8 cellular contexts compared by ENCODE assay signal in genomic region chr19:50430888-50431342, GRCh38. TPM values are rescaled to one million over a fixed set of nuclear protein-coding genes. Genes with fewer than 3 reads are reported as not detected.
DNase-seq lines count a peak whose midpoint lies in the region; ATAC-seq lines count a peak whose summit lies in the region.

No MANE protein-coding gene starts in this region.

- no peaks in the 10 kb centered on the region for H3K36me3 Mint-ChIP-seq in T-helper 1 cell treated with Interleukin-12 subunit alpha and Interleukin-12 subunit beta and Interleukin-4 antibody, amounts not matched to agents 30 μg/mL and 1 μg/mL, for 36 hours (ENCODE audit: low read depth)
- no peaks in the 10 kb centered on the region for H3K36me3 Mint-ChIP-seq in activated CD4-positive, alpha-beta memory T cell treated with anti-CD3 and anti-CD28 coated beads, Interleukin-2, amount 10 ng/mL, durations not matched to agents 7 days and 5 days (ENCODE audit: low read depth)

- H3K27me3 ChIP-seq in iPS-18a (ENCODE audit: control insufficient read depth, insufficient read depth, low read length) = peaks cover 11% of the 10 kb centered on the region

- CTCF ChIA-PET in activated CD4-positive, alpha-beta memory T cell treated with anti-CD3 and anti-CD28 coated beads, Interleukin-2, amount 10 ng/mL, durations not matched to agents 7 days and 5 days (lab: Charles Lee) = interaction anchor here (1.1 kb wide), 1 partner anchor 62 kb away, joined by 3 read pairs; no protein-coding TSS in a partner anchor

- DNase-seq in T-helper 1 cell (no peak), AG08395 (ENCODE audit: low spot score) (no peak), NCI-H1417 treated with DMSO at 0.1 percent for 48 hours (lab: John Stamatoyannopoulos, UW) (no peak)
- no peak for DNase-seq in activated CD4-positive, alpha-beta memory T cell treated with anti-CD3 and anti-CD28 coated beads, Interleukin-2, amount 10 ng/mL, durations not matched to agents 7 days and 5 days
- no peak for DNase-seq in stimulated activated naive CD8-positive, alpha-beta T cell treated with anti-CD3 and anti-CD28 coated beads, Interleukin-15, amount 100 ng/mL, for 72 hours

- no peaks in the 10 kb centered on the region for H3K9me3 Mint-ChIP-seq in T-helper 1 cell treated with Interleukin-12 subunit alpha and Interleukin-12 subunit beta and Interleukin-4 antibody, amounts not matched to agents 30 μg/mL and 1 μg/mL, for 36 hours
- no peaks in the 10 kb centered on the region for H3K9me3 Mint-ChIP-seq in activated CD4-positive, alpha-beta memory T cell treated with anti-CD3 and anti-CD28 coated beads, Interleukin-2, amount 10 ng/mL, durations not matched to agents 7 days and 5 days
- no peaks in the 10 kb centered on the region for H3K9me3 Mint-ChIP-seq in stimulated activated naive CD8-positive, alpha-beta T cell treated with anti-CD3 and anti-CD28 coated beads, Interleukin-15, amount 100 ng/mL, for 72 hours

- H3K27ac ChIP-seq in iPS-18a (ENCODE audit: low read length) = no peak overlapping the region

- peak overlapping the region; percentile 93 for H3K4me3 Mint-ChIP-seq in T-helper 1 cell treated with Interleukin-12 subunit alpha and Interleukin-12 subunit beta and Interleukin-4 antibody, amounts not matched to agents 30 μg/mL and 1 μg/mL, for 36 hours
- peak overlapping the region; percentile 79 for H3K4me3 Mint-ChIP-seq in activated CD4-positive, alpha-beta memory T cell treated with anti-CD3 and anti-CD28 coated beads, Interleukin-2, amount 10 ng/mL, durations not matched to agents 7 days and 5 days
- peak overlapping the region; percentile 87 to 98 for H3K4me3 Mint-ChIP-seq in stimulated activated naive CD8-positive, alpha-beta T cell treated with anti-CD3 and anti-CD28 coated beads, Interleukin-15, amount 100 ng/mL, for 72 hours

- ATAC-seq in stimulated activated naive CD8-positive, alpha-beta T cell treated with anti-CD3 and anti-CD28 coated beads, Interleukin-15, amount 100 ng/mL, for 72 hours = no peak
- ATAC-seq in GM21576 (IDR thresholded peaks at IDR 0.05; ENCODE audit: unreplicated experiment) = no peak

- peaks cover 23% of the 10 kb centered on the region for H3K27me3 Mint-ChIP-seq in T-helper 1 cell treated with Interleukin-12 subunit alpha and Interleukin-12 subunit beta and Interleukin-4 antibody, amounts not matched to agents 30 μg/mL and 1 μg/mL, for 36 hours (ENCODE audit: low read depth)
- peaks cover 14% of the 10 kb centered on the region for H3K27me3 Mint-ChIP-seq in activated CD4-positive, alpha-beta memory T cell treated with anti-CD3 and anti-CD28 coated beads, Interleukin-2, amount 10 ng/mL, durations not matched to agents 7 days and 5 days
- H3K27me3 Mint-ChIP-seq in stimulated activated naive CD8-positive, alpha-beta T cell treated with anti-CD3 and anti-CD28 coated beads, Interleukin-15, amount 100 ng/mL, for 72 hours = peaks cover 56% of the 10 kb centered on the region

- H3K36me3 ChIP-seq in iPS-18a (ENCODE audit: control insufficient read depth, low read depth, low read length) = no peaks in the 10 kb centered on the region

- H3K27ac Mint-ChIP-seq in T-helper 1 cell treated with Interleukin-12 subunit alpha and Interleukin-12 subunit beta and Interleukin-4 antibody, amounts not matched to agents 30 μg/mL and 1 μg/mL, for 36 hours = peak overlapping the region; percentile 65
- no peak overlapping the region for H3K27ac Mint-ChIP-seq in activated CD4-positive, alpha-beta memory T cell treated with anti-CD3 and anti-CD28 coated beads, Interleukin-2, amount 10 ng/mL, durations not matched to agents 7 days and 5 days
- peak overlapping the region in 1 of 2 donors; percentile 61 for H3K27ac Mint-ChIP-seq in stimulated activated naive CD8-positive, alpha-beta T cell treated with anti-CD3 and anti-CD28 coated beads, Interleukin-15, amount 100 ng/mL, for 72 hours

- no peaks in the 10 kb centered on the region for H3K9me3 ChIP-seq in iPS-18a (ENCODE audit: control insufficient read depth, low read depth, low read length)

- peak overlapping the region; percentile 60 for H3K4me3 ChIP-seq in iPS-18a (ENCODE audit: low read length)

- H3K9ac ChIP-seq in iPS-18a (ENCODE audit: low read length) = no peak overlapping the region

- POLR2A ChIA-PET in activated CD4-positive, alpha-beta memory T cell treated with anti-CD3 and anti-CD28 coated beads, Interleukin-2, amount 10 ng/mL, durations not matched to agents 7 days and 5 days (lab: Charles Lee) = interaction anchor here (2.1 kb wide), 1 partner anchor 29 kb away, joined by 4 read pairs; no protein-coding TSS in a partner anchor

- no peaks in the 10 kb centered on the region for H3K4me1 ChIP-seq in iPS-18a (ENCODE audit: control insufficient read depth, low read depth, low read length)

- H3K4me1 Mint-ChIP-seq in T-helper 1 cell treated with Interleukin-12 subunit alpha and Interleukin-12 subunit beta and Interleukin-4 antibody, amounts not matched to agents 30 μg/mL and 1 μg/mL, for 36 hours (ENCODE audit: low read depth) = peaks cover 13% of the 10 kb centered on the region
- peaks cover 11% of the 10 kb centered on the region for H3K4me1 Mint-ChIP-seq in activated CD4-positive, alpha-beta memory T cell treated with anti-CD3 and anti-CD28 coated beads, Interleukin-2, amount 10 ng/mL, durations not matched to agents 7 days and 5 days
- H3K4me1 Mint-ChIP-seq in stimulated activated naive CD8-positive, alpha-beta T cell treated with anti-CD3 and anti-CD28 coated beads, Interleukin-15, amount 100 ng/mL, for 72 hours = peaks cover 39% of the 10 kb centered on the region

RNA-seq across cellular contexts. Expression of gene MYBPC2, which starts 1.8 kb away (rescaled TPM):
- under 1 TPM; 0.28 to 0.33 TPM for total RNA-seq in activated CD4-positive, alpha-beta memory T cell treated with anti-CD3 and anti-CD28 coated beads, Interleukin-2, amount 10 ng/mL, durations not matched to agents 7 days and 5 days

RNA-seq across cellular contexts. Expression of gene SPIB, which starts 12.2 kb away (rescaled TPM):
- under 1 TPM in 1 of 2 experiments, not detected in 1; 0.18 TPM for total RNA-seq in activated CD4-positive, alpha-beta memory T cell treated with anti-CD3 and anti-CD28 coated beads, Interleukin-2, amount 10 ng/mL, durations not matched to agents 7 days and 5 days

RNA-seq across cellular contexts. Expression of gene EMC10, which starts 45.4 kb away (rescaled TPM):
- total RNA-seq in activated CD4-positive, alpha-beta memory T cell treated with anti-CD3 and anti-CD28 coated beads, Interleukin-2, amount 10 ng/mL, durations not matched to agents 7 days and 5 days = 10 to 100 TPM; 56.3 to 57.2 TPM

RNA-seq across cellular contexts. Expression of gene GARIN5A, which starts 45.7 kb away (rescaled TPM):
- under 1 TPM in 1 of 2 experiments, not detected in 1; 0.33 TPM for total RNA-seq in activated CD4-positive, alpha-beta memory T cell treated with anti-CD3 and anti-CD28 coated beads, Interleukin-2, amount 10 ng/mL, durations not matched to agents 7 days and 5 days

RNA-seq across cellular contexts. Expression of gene POLD1, which starts 46.8 kb away (rescaled TPM):
- 100 to 1,000 TPM; 117 to 119 TPM for total RNA-seq in activated CD4-positive, alpha-beta memory T cell treated with anti-CD3 and anti-CD28 coated beads, Interleukin-2, amount 10 ng/mL, durations not matched to agents 7 days and 5 days
